Comparison of ENCODE assay signal across 9 cellular contexts in the genomic region with DNA sequence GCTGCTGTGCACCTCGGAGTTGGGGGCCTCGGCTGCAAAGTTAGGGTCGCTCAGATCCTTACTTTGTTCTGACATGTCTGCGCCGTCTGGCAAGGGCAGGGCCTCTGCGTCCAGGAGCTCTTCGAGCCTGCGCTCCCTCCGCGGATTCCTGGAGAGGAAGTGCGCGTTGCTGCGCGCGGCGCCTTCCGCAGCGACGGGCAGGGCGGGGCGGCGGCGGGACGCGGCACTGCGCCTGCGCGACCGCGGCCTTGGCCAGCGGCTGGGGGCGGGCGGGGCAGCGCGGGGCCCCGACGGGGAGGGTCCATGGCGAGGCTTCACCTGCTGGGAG. TPM values are rescaled to one million over a fixed set of nuclear protein-coding genes. Genes with fewer than 3 reads are reported as not detected.
A peak's percentile ranks its signal among the peaks of the same experiment; 100 is the strongest.
DNase-seq lines count a peak whose midpoint lies in the region; ATAC-seq lines count a peak whose summit lies in the region.
"Had no signal": no experiment of that assay in that cellular context is flagged by ENCODE, and none has a peak within 500 bp of the region (broad histone marks: within the 10 kb centered on the region; RNA-seq: fewer than 3 reads in every experiment).

A gene with protein sequence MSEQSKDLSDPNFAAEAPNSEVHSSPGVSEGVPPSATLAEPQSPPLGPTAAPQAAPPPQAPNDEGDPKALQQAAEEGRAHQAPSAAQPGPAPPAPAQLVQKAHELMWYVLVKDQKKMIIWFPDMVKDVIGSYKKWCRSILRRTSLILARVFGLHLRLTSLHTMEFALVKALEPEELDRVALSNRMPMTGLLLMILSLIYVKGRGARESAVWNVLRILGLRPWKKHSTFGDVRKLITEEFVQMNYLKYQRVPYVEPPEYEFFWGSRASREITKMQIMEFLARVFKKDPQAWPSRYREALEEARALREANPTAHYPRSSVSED (minus strand): TSS at position 163 of the 328 bp plus-strand sequence. CDS start 88 bp downstream, at position 75.

- H3K4me3 ChIP-seq in right cardiac atrium (ENCODE audit: low read length): peak within 1 kb of the TSS; percentile 41

- intact Hi-C loops in right cardiac atrium (cut with DNase I): no loop called here
- intact Hi-C loops in activated T-helper 1 cell treated with anti-CD3 and anti-CD28 coated beads, Interleukin-12 subunit alpha, Interleukin-12 subunit beta, Interleukin-2, Interleukin-4 antibody, amounts not matched to agents 30 ng/mL and 10 ng/mL and 1 ng/mL, durations not matched to agents 14 hours and 24 hours and 36 hours (cut with micrococcal nuclease): no loop called here

- peaks cover 7% of the 10 kb centered on the region for H3K27me3 Mint-ChIP-seq in activated naive CD8-positive, alpha-beta T cell treated with anti-CD3 and anti-CD28 coated beads, Interleukin-2, amount 10 ng/mL, durations not matched to agents 7 days and 5 days
- H3K27me3 Mint-ChIP-seq in activated T-helper 1 cell treated with anti-CD3 and anti-CD28 coated beads, Interleukin-12 subunit alpha, Interleukin-12 subunit beta, Interleukin-2, Interleukin-4 antibody, amounts not matched to agents 30 ng/mL and 10 ng/mL and 1 ng/mL, durations not matched to agents 14 hours and 24 hours and 36 hours (ENCODE audit: insufficient read depth): no peaks in the 10 kb centered on the region
- H3K27me3 Mint-ChIP-seq: natural killer cell treated with Interleukin-12 subunit alpha and Interleukin-12 subunit beta and Interleukin-15 and Interleukin-18, amount 100 ng/mL, for 72 hours had no signal

- 22% methylated on average over 38 of the region's 38 CpGs for WGBS in right cardiac atrium

- H3K4me3 Mint-ChIP-seq in activated naive CD8-positive, alpha-beta T cell treated with anti-CD3 and anti-CD28 coated beads, Interleukin-2, amount 10 ng/mL, durations not matched to agents 7 days and 5 days: peak within 1 kb of the TSS; percentile 32
- H3K4me3 Mint-ChIP-seq in activated T-helper 1 cell treated with anti-CD3 and anti-CD28 coated beads, Interleukin-12 subunit alpha, Interleukin-12 subunit beta, Interleukin-2, Interleukin-4 antibody, amounts not matched to agents 30 ng/mL and 10 ng/mL and 1 ng/mL, durations not matched to agents 14 hours and 24 hours and 36 hours: no peak within 1 kb of the TSS
- H3K4me3 Mint-ChIP-seq: natural killer cell treated with Interleukin-12 subunit alpha and Interleukin-12 subunit beta and Interleukin-15 and Interleukin-18, amount 100 ng/mL, for 72 hours had no signal

- DNase-seq in GOT3 (lab: John Stamatoyannopoulos, UW) (peak; percentile 15), right cardiac atrium (peak; percentile 58 to 85 (median 83)), putamen (ENCODE audit: low spot score) (peak; percentile 46), NCI-H1694 treated with DMSO at 0.1 percent for 48 hours (lab: John Stamatoyannopoulos, UW) (no peak), cerebellar nuclear complex (lab: John Stamatoyannopoulos, UW) (no peak)
- DNase-seq in activated naive CD8-positive, alpha-beta T cell treated with anti-CD3 and anti-CD28 coated beads, Interleukin-2, amount 10 ng/mL, durations not matched to agents 7 days and 5 days: peak; percentile 46
- no peak for DNase-seq in activated T-helper 1 cell treated with anti-CD3 and anti-CD28 coated beads, Interleukin-12 subunit alpha, Interleukin-12 subunit beta, Interleukin-2, Interleukin-4 antibody, amounts not matched to agents 30 ng/mL and 10 ng/mL and 1 ng/mL, durations not matched to agents 14 hours and 24 hours and 36 hours (ENCODE audit: low spot score)
- DNase-seq in NK-92 treated with Interleukin-12 subunit alpha and Interleukin-12 subunit beta, amount 100 ng/mL, for 24 hours (lab: John Stamatoyannopoulos, UW): no peak

- no peaks in the 10 kb centered on the region for H3K4me1 Mint-ChIP-seq in activated naive CD8-positive, alpha-beta T cell treated with anti-CD3 and anti-CD28 coated beads, Interleukin-2, amount 10 ng/mL, durations not matched to agents 7 days and 5 days
- H3K4me1 Mint-ChIP-seq in activated T-helper 1 cell treated with anti-CD3 and anti-CD28 coated beads, Interleukin-12 subunit alpha, Interleukin-12 subunit beta, Interleukin-2, Interleukin-4 antibody, amounts not matched to agents 30 ng/mL and 10 ng/mL and 1 ng/mL, durations not matched to agents 14 hours and 24 hours and 36 hours (ENCODE audit: low read depth): no peaks in the 10 kb centered on the region

- H3K27ac Mint-ChIP-seq in activated naive CD8-positive, alpha-beta T cell treated with anti-CD3 and anti-CD28 coated beads, Interleukin-2, amount 10 ng/mL, durations not matched to agents 7 days and 5 days: peak within 1 kb of the TSS; percentile 8
- H3K27ac Mint-ChIP-seq in activated T-helper 1 cell treated with anti-CD3 and anti-CD28 coated beads, Interleukin-12 subunit alpha, Interleukin-12 subunit beta, Interleukin-2, Interleukin-4 antibody, amounts not matched to agents 30 ng/mL and 10 ng/mL and 1 ng/mL, durations not matched to agents 14 hours and 24 hours and 36 hours: no peak within 1 kb of the TSS
- H3K27ac Mint-ChIP-seq: natural killer cell treated with Interleukin-12 subunit alpha and Interleukin-12 subunit beta and Interleukin-15 and Interleukin-18, amount 100 ng/mL, for 72 hours had no signal

- no peaks in the 10 kb centered on the region for H3K9me3 Mint-ChIP-seq in activated naive CD8-positive, alpha-beta T cell treated with anti-CD3 and anti-CD28 coated beads, Interleukin-2, amount 10 ng/mL, durations not matched to agents 7 days and 5 days
- peaks cover 5% of the 10 kb centered on the region for H3K9me3 Mint-ChIP-seq in activated T-helper 1 cell treated with anti-CD3 and anti-CD28 coated beads, Interleukin-12 subunit alpha, Interleukin-12 subunit beta, Interleukin-2, Interleukin-4 antibody, amounts not matched to agents 30 ng/mL and 10 ng/mL and 1 ng/mL, durations not matched to agents 14 hours and 24 hours and 36 hours

- H3K9me3 ChIP-seq in right cardiac atrium (ENCODE audit: control insufficient read depth, low read length): no peaks in the 10 kb centered on the region

- no peaks in the 10 kb centered on the region for H3K36me3 Mint-ChIP-seq in activated naive CD8-positive, alpha-beta T cell treated with anti-CD3 and anti-CD28 coated beads, Interleukin-2, amount 10 ng/mL, durations not matched to agents 7 days and 5 days
- no peaks in the 10 kb centered on the region for H3K36me3 Mint-ChIP-seq in activated T-helper 1 cell treated with anti-CD3 and anti-CD28 coated beads, Interleukin-12 subunit alpha, Interleukin-12 subunit beta, Interleukin-2, Interleukin-4 antibody, amounts not matched to agents 30 ng/mL and 10 ng/mL and 1 ng/mL, durations not matched to agents 14 hours and 24 hours and 36 hours (ENCODE audit: low read depth)
- H3K36me3 Mint-ChIP-seq: natural killer cell treated with Interleukin-12 subunit alpha and Interleukin-12 subunit beta and Interleukin-15 and Interleukin-18, amount 100 ng/mL, for 72 hours had no signal

- POLR2A ChIA-PET in activated naive CD8-positive, alpha-beta T cell treated with anti-CD3 and anti-CD28 coated beads, Interleukin-2, amount 10 ng/mL, durations not matched to agents 7 days and 5 days (lab: Charles Lee): no interaction called here

- H3K27ac ChIP-seq in right cardiac atrium (ENCODE audit: low read length): no peak within 1 kb of the TSS

- no peaks in the 10 kb centered on the region for H3K4me1 ChIP-seq in right cardiac atrium (ENCODE audit: control insufficient read depth, insufficient read depth, low read length)

- no peaks in the 10 kb centered on the region for H3K27me3 ChIP-seq in right cardiac atrium (ENCODE audit: control insufficient read depth, insufficient read depth)

- ATAC-seq in activated naive CD8-positive, alpha-beta T cell treated with anti-CD3 and anti-CD28 coated beads, Interleukin-2, amount 10 ng/mL, durations not matched to agents 7 days and 5 days (ENCODE audit: low read depth): no peak
- ATAC-seq in right cardiac atrium: peak; percentile 82 to 86

RNA-seq across cellular contexts. Expression of the gene that starts here (rescaled TPM):
- 1 to 10 TPM; 3.0 to 3.5 TPM for total RNA-seq in activated naive CD8-positive, alpha-beta T cell treated with anti-CD3 and anti-CD28 coated beads, Interleukin-2, amount 10 ng/mL, durations not matched to agents 7 days and 5 days
- total RNA-seq in right cardiac atrium: 10 to 100 TPM; 41.6 to 60.0 (median 51.5) TPM
- polyA plus RNA-seq in right cardiac atrium: 37.9 TPM
- 3.0 and 3.9 TPM in 2 replicates for total RNA-seq in activated T-helper 1 cell treated with anti-CD3 and anti-CD28 coated beads, Interleukin-12 subunit alpha, Interleukin-12 subunit beta, Interleukin-2, Interleukin-4 antibody, amounts not matched to agents 30 ng/mL and 10 ng/mL and 1 ng/mL, durations not matched to agents 14 hours and 24 hours and 36 hours

Comparison
In these comparisons a context has a peak if more than half of its experiments do, and no peak if none do; other contexts are left out.
1. DNase-seq: peak in GOT3 (single experiment), activated naive CD8-positive, alpha-beta T cell treated with anti-CD3 and anti-CD28 coated beads, Interleukin-2, amount 10 ng/mL, durations not matched to agents 7 days and 5 days (single experiment), right cardiac atrium (3 of 3) and putamen (single experiment); none in activated T-helper 1 cell treated with anti-CD3 and anti-CD28 coated beads, Interleukin-12 subunit alpha, Interleukin-12 subunit beta, Interleukin-2, Interleukin-4 antibody, amounts not matched to agents 30 ng/mL and 10 ng/mL and 1 ng/mL, durations not matched to agents 14 hours and 24 hours and 36 hours (single experiment), NCI-H1694 treated with DMSO at 0.1 percent for 48 hours (single experiment), cerebellar nuclear complex (0 of 2) and NK-92 treated with Interleukin-12 subunit alpha and Interleukin-12 subunit beta, amount 100 ng/mL, for 24 hours (single experiment).